Comparison of ENCODE assay signal across 32 cellular contexts in the genomic region with DNA sequence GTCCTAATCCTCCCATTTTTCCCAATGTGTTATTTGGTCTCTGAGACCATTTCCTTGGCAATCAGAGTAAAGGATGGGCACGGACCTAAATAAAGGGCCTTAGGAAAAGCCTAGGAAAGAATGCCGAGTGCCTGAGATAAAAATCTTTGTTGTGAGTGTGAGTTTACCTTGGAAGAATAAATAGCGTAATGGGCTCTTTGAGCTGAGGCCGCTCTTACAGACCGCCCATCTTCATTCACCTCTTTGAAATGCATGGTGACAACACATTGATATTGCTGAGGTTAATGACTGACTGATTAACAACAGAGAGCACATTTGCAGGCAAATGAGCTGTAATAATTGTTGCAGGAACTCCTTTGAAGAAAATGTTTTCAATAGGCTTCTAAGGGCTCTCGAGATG.
"Had no signal": no experiment of that assay in that cellular context is flagged by ENCODE, and none has a peak within 500 bp of the region (broad histone marks: within the 10 kb centered on the region; RNA-seq: fewer than 3 reads in every experiment).

No MANE protein-coding gene starts in this region.

- FAIRE-seq: keratinocyte, pancreas had no signal

- H3K4me1 ChIP-seq: breast epithelium, pancreas, prostate gland, right atrium auricular region, vagina had no signal

- H3K27me3 Mint-ChIP-seq: activated B cell treated with CpG ODN at 0.5 μM for 24 hours; activated CD8-positive, alpha-beta T cell treated with anti-CD3 and anti-CD28 coated beads for 36 hours; activated naive CD8-positive, alpha-beta T cell treated with anti-CD3 and anti-CD28 coated beads, Interleukin-2, amount 50 U/mL, for 24 hours; activated T-helper 17 cell treated with anti-CD3 and anti-CD28 coated beads, Interleukin-2, amount 50 U/mL, for 72 hours; memory B cell; natural killer cell treated with Interleukin-12 subunit alpha and Interleukin-12 subunit beta and Interleukin-15 and Interleukin-18, amount 100 ng/mL, for 72 hours; stimulated activated memory B cell treated with anti-CD40 and anti-IgM and Interleukin-4, amounts not matched to agents 10 μg/mL and 1 μg/mL and 100 μg/mL, for 72 hours; stimulated activated naive CD8-positive, alpha-beta T cell treated with anti-CD3 and anti-CD28 coated beads, Interleukin-15, amount 100 ng/mL, for 72 hours; T-helper 17 cell had no signal

- H3K27ac Mint-ChIP-seq: activated B cell treated with CpG ODN at 0.5 μM for 24 hours; activated CD8-positive, alpha-beta T cell treated with anti-CD3 and anti-CD28 coated beads for 36 hours; activated naive CD8-positive, alpha-beta T cell treated with anti-CD3 and anti-CD28 coated beads, Interleukin-2, amount 50 U/mL, for 24 hours; activated T-helper 17 cell treated with anti-CD3 and anti-CD28 coated beads, Interleukin-2, amount 50 U/mL, for 72 hours; memory B cell; natural killer cell treated with Interleukin-12 subunit alpha and Interleukin-12 subunit beta and Interleukin-15 and Interleukin-18, amount 100 ng/mL, for 72 hours; stimulated activated memory B cell treated with anti-CD40 and anti-IgM and Interleukin-4, amounts not matched to agents 10 μg/mL and 1 μg/mL and 100 μg/mL, for 72 hours; stimulated activated naive CD8-positive, alpha-beta T cell treated with anti-CD3 and anti-CD28 coated beads, Interleukin-15, amount 100 ng/mL, for 72 hours; T-helper 17 cell; type B pancreatic cell had no signal

- H3K27ac ChIP-seq: breast epithelium, pancreas, prostate gland, right atrium auricular region, vagina had no signal

- H3K4me3 ChIP-seq: breast epithelium, pancreas, prostate gland, right atrium auricular region, smooth muscle cell, vagina had no signal

- H3K36me3 ChIP-seq: breast epithelium, pancreas, prostate gland, right atrium auricular region, vagina had no signal

- H3K36me3 Mint-ChIP-seq: memory B cell; natural killer cell treated with Interleukin-12 subunit alpha and Interleukin-12 subunit beta and Interleukin-15 and Interleukin-18, amount 100 ng/mL, for 72 hours; stimulated activated memory B cell treated with anti-CD40 and anti-IgM and Interleukin-4, amounts not matched to agents 10 μg/mL and 1 μg/mL and 100 μg/mL, for 72 hours; type B pancreatic cell had no signal

- H3K9me3 ChIP-seq: breast epithelium, pancreas, prostate gland, right atrium auricular region, vagina had no signal

- H3K27me3 ChIP-seq: breast epithelium, pancreas, right atrium auricular region, vagina had no signal

- H3K4me3 Mint-ChIP-seq: activated B cell treated with CpG ODN at 0.5 μM for 24 hours; activated CD8-positive, alpha-beta T cell treated with anti-CD3 and anti-CD28 coated beads for 36 hours; activated naive CD8-positive, alpha-beta T cell treated with anti-CD3 and anti-CD28 coated beads, Interleukin-2, amount 50 U/mL, for 24 hours; activated T-cell treated with anti-CD3 and anti-CD28 coated beads, Interleukin-2, amount 50 U/mL, for 4 hours; activated T-helper 17 cell treated with anti-CD3 and anti-CD28 coated beads, Interleukin-2, amount 50 U/mL, for 72 hours; memory B cell; natural killer cell treated with Interleukin-12 subunit alpha and Interleukin-12 subunit beta and Interleukin-15 and Interleukin-18, amount 100 ng/mL, for 72 hours; stimulated activated memory B cell treated with anti-CD40 and anti-IgM and Interleukin-4, amounts not matched to agents 10 μg/mL and 1 μg/mL and 100 μg/mL, for 72 hours; stimulated activated naive CD8-positive, alpha-beta T cell treated with anti-CD3 and anti-CD28 coated beads, Interleukin-15, amount 100 ng/mL, for 72 hours; T-helper 17 cell; type B pancreatic cell had no signal

- H3K4me1 Mint-ChIP-seq: activated B cell treated with CpG ODN at 0.5 μM for 24 hours; activated naive CD8-positive, alpha-beta T cell treated with anti-CD3 and anti-CD28 coated beads, Interleukin-2, amount 50 U/mL, for 24 hours; activated T-helper 17 cell treated with anti-CD3 and anti-CD28 coated beads, Interleukin-2, amount 50 U/mL, for 72 hours; memory B cell; stimulated activated memory B cell treated with anti-CD40 and anti-IgM and Interleukin-4, amounts not matched to agents 10 μg/mL and 1 μg/mL and 100 μg/mL, for 72 hours; stimulated activated naive CD8-positive, alpha-beta T cell treated with anti-CD3 and anti-CD28 coated beads, Interleukin-15, amount 100 ng/mL, for 72 hours; T-helper 17 cell had no signal

- ATAC-seq: activated CD8-positive, alpha-beta T cell treated with anti-CD3 and anti-CD28 coated beads for 36 hours; activated naive CD8-positive, alpha-beta T cell treated with anti-CD3 and anti-CD28 coated beads, Interleukin-2, amount 50 U/mL, for 24 hours; activated T-cell treated with anti-CD3 and anti-CD28 coated beads, Interleukin-2, amount 50 U/mL, for 4 hours; activated T-helper 17 cell treated with anti-CD3 and anti-CD28 coated beads, Interleukin-2, amount 50 U/mL, for 72 hours; esophagus mucosa; left colon; natural killer cell treated with Interleukin-12 subunit alpha and Interleukin-12 subunit beta and Interleukin-15 and Interleukin-18, amount 100 ng/mL, for 72 hours; pancreas; stimulated activated memory B cell treated with anti-CD40 and anti-IgM and Interleukin-4, amounts not matched to agents 10 μg/mL and 1 μg/mL and 100 μg/mL, for 72 hours; stimulated activated naive CD8-positive, alpha-beta T cell treated with anti-CD3 and anti-CD28 coated beads, Interleukin-15, amount 100 ng/mL, for 72 hours; T-helper 17 cell had no signal

- H3K4me2 ChIP-seq: smooth muscle cell had no signal

- DNase-seq: activated B cell treated with CpG ODN at 0.5 μM for 24 hours; activated CD4-positive, alpha-beta T cell treated with anti-CD3 and anti-CD28 coated beads, Interleukin-2, amount 50 U/mL, for 1 hour; activated CD8-positive, alpha-beta T cell treated with anti-CD3 and anti-CD28 coated beads for 36 hours; activated gamma-delta T cell treated with Interleukin-2 at 50 U/mL for 16 hours; activated naive CD4-positive, alpha-beta T cell treated with anti-CD3 and anti-CD28 coated beads, Interleukin-2, amount 50 U/mL, for 16 hours; activated naive CD8-positive, alpha-beta T cell treated with anti-CD3 and anti-CD28 coated beads, Interleukin-2, amount 50 U/mL, for 24 hours; activated T-cell treated with anti-CD3 and anti-CD28 coated beads, Interleukin-2, amount 50 U/mL, for 4 hours; central memory CD4-positive, alpha-beta T cell; foreskin fibroblast; head of caudate nucleus; hypothalamus; left colon; nucleus accumbens; pancreas; stimulated activated CD4-positive, alpha-beta T cell treated with anti-CD3 and anti-CD28 coated beads, Interleukin-1b, Interleukin-23, amount 100 ng/mL, for 48 hours; stimulated activated CD4-positive, alpha-beta T cell treated with anti-CD3 and anti-CD28 coated beads, Interleukin-4, amount 100 ng/mL, for 4 hours; stimulated activated CD8-positive, alpha-beta memory T cell treated with anti-CD3 and anti-CD28 coated beads, Interleukin-4, amount 100 ng/mL, for 48 hours; stimulated activated naive CD8-positive, alpha-beta T cell treated with anti-CD3 and anti-CD28 coated beads, Interleukin-15, amount 100 ng/mL, for 72 hours; substantia nigra; T-helper 17 cell had no signal

- H3K9me3 Mint-ChIP-seq: stimulated activated memory B cell treated with anti-CD40 and anti-IgM and Interleukin-4, amounts not matched to agents 10 μg/mL and 1 μg/mL and 100 μg/mL, for 72 hours; stimulated activated naive CD8-positive, alpha-beta T cell treated with anti-CD3 and anti-CD28 coated beads, Interleukin-15, amount 100 ng/mL, for 72 hours; type B pancreatic cell had no signal
